In genomic region chr2:239201884-239202283, GRCh38 we compare ENCODE assay signal across 31 cellular contexts.
DNase-seq lines count a peak whose midpoint lies in the region; ATAC-seq and TF ChIP-seq lines count a peak whose summit lies in the region.
"Had no signal": no experiment of that assay in that cellular context is flagged by ENCODE, and none has a peak within 500 bp of the region (broad histone marks: within the 10 kb centered on the region; RNA-seq: fewer than 3 reads in every experiment).

No MANE protein-coding gene starts in this region.

- H3K27ac Mint-ChIP-seq in activated naive CD4-positive, alpha-beta T cell treated with anti-CD3 and anti-CD28 coated beads, Interleukin-2, amount 50 U/mL, for 24 hours = peak overlapping the region; percentile 23
- peak overlapping the region; percentile 73 for H3K27ac Mint-ChIP-seq in activated T-helper 17 cell treated with anti-CD3 and anti-CD28 coated beads, Interleukin-2, amount 50 U/mL, for 72 hours
- H3K27ac Mint-ChIP-seq in natural killer cell = peak overlapping the region in 1 of 2 donors; percentile 64
- H3K27ac Mint-ChIP-seq: activated CD4-positive, alpha-beta T cell treated with anti-CD3 and anti-CD28 coated beads for 36 hours; activated T-cell treated with anti-CD3 and anti-CD28 coated beads, Interleukin-2, amount 50 U/mL, for 24 hours; CD8-positive, alpha-beta T cell; GM23338; HFFc6 had no signal

- H3K27ac ChIP-seq in left lung (no peak overlapping the region), temporal lobe (ENCODE audit: low read depth, low read length) (peak overlapping the region; percentile 46)
- H3K27ac ChIP-seq: coronary artery, HL-60, lower lobe of right lung, neural progenitor cell, SK-N-MC had no signal

- no peak for DNase-seq in activated naive CD4-positive, alpha-beta T cell treated with anti-CD3 and anti-CD28 coated beads, Interleukin-2, amount 50 U/mL, for 16 hours
- DNase-seq in left lung = peak; percentile 21 to 22
- no peak for DNase-seq in natural killer cell
- DNase-seq in activated T-cell treated with anti-CD3 and anti-CD28 coated beads, Interleukin-2, amount 50 U/mL, for 1 hour = no peak
- DNase-seq: activated CD4-positive, alpha-beta T cell treated with anti-CD3 and anti-CD28 coated beads for 36 hours; activated naive CD4-positive, alpha-beta T cell; activated T-cell treated with anti-CD3 and anti-CD28 coated beads, Interleukin-2, amount 50 U/mL, for 24 hours; amniotic stem cell; CD8-positive, alpha-beta T cell; DMS 273 treated with DMSO at 0.1 percent for 48 hours; EL; HFFc6; Karpas-422; lower lobe of right lung; MV-4-11; NCI-H1436 treated with DMSO at 0.1 percent for 48 hours; NCI-H2107; NCI-H446; stimulated activated CD4-positive, alpha-beta T cell treated with anti-CD3 and anti-CD28 coated beads, Interleukin-15, amount 100 ng/mL, for 24 hours; stimulated activated naive CD4-positive, alpha-beta T cell had no signal

- H3K27me3 Mint-ChIP-seq in activated naive CD4-positive, alpha-beta T cell treated with anti-CD3 and anti-CD28 coated beads, Interleukin-2, amount 50 U/mL, for 24 hours = no peaks in the 10 kb centered on the region
- no peaks in the 10 kb centered on the region for H3K27me3 Mint-ChIP-seq in activated T-helper 17 cell treated with anti-CD3 and anti-CD28 coated beads, Interleukin-2, amount 50 U/mL, for 72 hours
- no peaks in the 10 kb centered on the region for H3K27me3 Mint-ChIP-seq in natural killer cell (ENCODE audit: low read depth in 2 of 2)
- H3K27me3 Mint-ChIP-seq: activated CD4-positive, alpha-beta T cell treated with anti-CD3 and anti-CD28 coated beads for 36 hours; activated T-cell treated with anti-CD3 and anti-CD28 coated beads, Interleukin-2, amount 50 U/mL, for 24 hours had no signal

- no peaks in the 10 kb centered on the region for H3K9me3 ChIP-seq in left lung
- H3K9me3 ChIP-seq: breast epithelium, lower lobe of right lung, suprapubic skin had no signal

- no peak overlapping the region for H3K4me3 ChIP-seq in left lung
- H3K4me3 ChIP-seq: coronary artery, GM23338, lower lobe of right lung, neural progenitor cell, SK-N-MC, suprapubic skin had no signal

- intact Hi-C loops in left lung (cut with DNase I) (no loop called here), natural killer cell (cut with micrococcal nuclease) (no loop called here)

- TF ChIP-seq CTCF in left lung (IDR thresholded peaks at IDR 0.05) = no peak
- no peak for TF ChIP-seq CTCF in natural killer cell (IDR thresholded peaks at IDR 0.05)

- peaks cover 53% of the 10 kb centered on the region for H3K4me1 Mint-ChIP-seq in activated naive CD4-positive, alpha-beta T cell treated with anti-CD3 and anti-CD28 coated beads, Interleukin-2, amount 50 U/mL, for 24 hours
- peaks cover 17% of the 10 kb centered on the region for H3K4me1 Mint-ChIP-seq in activated T-helper 17 cell treated with anti-CD3 and anti-CD28 coated beads, Interleukin-2, amount 50 U/mL, for 72 hours
- peaks cover 43 to 71% of the 10 kb centered on the region in 2 donors for H3K4me1 Mint-ChIP-seq in natural killer cell

- ATAC-seq in activated T-helper 17 cell treated with anti-CD3 and anti-CD28 coated beads, Interleukin-2, amount 50 U/mL, for 72 hours (replicated peaks) = no peak
- no peak for ATAC-seq in left lung
- ATAC-seq in natural killer cell = no peak
- no peak for ATAC-seq in activated CD4-positive, CD25-positive, alpha-beta regulatory T cell treated with anti-CD3 and anti-CD28 coated beads, Interleukin-2, amount 50 U/mL, for 24 hours
- ATAC-seq: activated CD4-positive, alpha-beta T cell treated with anti-CD3 and anti-CD28 coated beads for 36 hours; CD8-positive, alpha-beta T cell; lower lobe of right lung had no signal

- H3K36me3 ChIP-seq in left lung = peaks cover 0 to 17% of the 10 kb centered on the region in 2 donors
- H3K36me3 ChIP-seq: breast epithelium, neural progenitor cell had no signal

- no peaks in the 10 kb centered on the region for H3K9me3 Mint-ChIP-seq in activated naive CD4-positive, alpha-beta T cell treated with anti-CD3 and anti-CD28 coated beads, Interleukin-2, amount 50 U/mL, for 24 hours
- H3K9me3 Mint-ChIP-seq in activated T-helper 17 cell treated with anti-CD3 and anti-CD28 coated beads, Interleukin-2, amount 50 U/mL, for 72 hours = no peaks in the 10 kb centered on the region
- H3K9me3 Mint-ChIP-seq in natural killer cell = no peaks in the 10 kb centered on the region
- H3K9me3 Mint-ChIP-seq: activated T-cell treated with anti-CD3 and anti-CD28 coated beads, Interleukin-2, amount 50 U/mL, for 24 hours; CD8-positive, alpha-beta T cell; GM23338; HFFc6; neural progenitor cell had no signal

- H3K36me3 Mint-ChIP-seq in activated naive CD4-positive, alpha-beta T cell treated with anti-CD3 and anti-CD28 coated beads, Interleukin-2, amount 50 U/mL, for 24 hours = peaks cover 4% of the 10 kb centered on the region
- H3K36me3 Mint-ChIP-seq in activated T-helper 17 cell treated with anti-CD3 and anti-CD28 coated beads, Interleukin-2, amount 50 U/mL, for 72 hours (ENCODE audit: low read depth) = peaks cover 26% of the 10 kb centered on the region
- no peaks in the 10 kb centered on the region for H3K36me3 Mint-ChIP-seq in natural killer cell

- H3K4me3 Mint-ChIP-seq in activated naive CD4-positive, alpha-beta T cell treated with anti-CD3 and anti-CD28 coated beads, Interleukin-2, amount 50 U/mL, for 24 hours = no peak overlapping the region
- no peak overlapping the region for H3K4me3 Mint-ChIP-seq in activated T-helper 17 cell treated with anti-CD3 and anti-CD28 coated beads, Interleukin-2, amount 50 U/mL, for 72 hours
- H3K4me3 Mint-ChIP-seq in natural killer cell = no peak overlapping the region
- H3K4me3 Mint-ChIP-seq: activated CD4-positive, alpha-beta T cell treated with anti-CD3 and anti-CD28 coated beads for 36 hours; activated T-cell treated with anti-CD3 and anti-CD28 coated beads, Interleukin-2, amount 50 U/mL, for 24 hours; CD8-positive, alpha-beta T cell; GM23338; HFFc6; neural progenitor cell had no signal

- H3K27me3 ChIP-seq in left lung = no peaks in the 10 kb centered on the region
- H3K27me3 ChIP-seq: breast epithelium, neural progenitor cell, suprapubic skin had no signal

- peaks cover 0 to 29% of the 10 kb centered on the region in 2 donors for H3K4me1 ChIP-seq in left lung
- H3K4me1 ChIP-seq: breast epithelium had no signal

Comparison
In these comparisons a context has a peak if more than half of its experiments do, and no peak if none do; other contexts are left out.
1. DNase-seq: peak in left lung (2 of 2); none in activated naive CD4-positive, alpha-beta T cell treated with anti-CD3 and anti-CD28 coated beads, Interleukin-2, amount 50 U/mL, for 16 hours (single experiment), natural killer cell (single experiment) and activated T-cell treated with anti-CD3 and anti-CD28 coated beads, Interleukin-2, amount 50 U/mL, for 1 hour (single experiment).